Comparison of ENCODE assay signal across 14 cellular contexts in genomic region chr1:183032122-183032921, GRCh38. TPM values are rescaled to one million over a fixed set of nuclear protein-coding genes. Genes with fewer than 3 reads are reported as not detected.
DNase-seq lines count a peak whose midpoint lies in the region; ATAC-seq and TF ChIP-seq lines count a peak whose summit lies in the region.
"Had no signal": no experiment of that assay in that cellular context is flagged by ENCODE, and none has a peak within 500 bp of the region (broad histone marks: within the 10 kb centered on the region; RNA-seq: fewer than 3 reads in every experiment).

No MANE protein-coding gene starts in this region.

- TF ChIP-seq EP300 in esophagus muscularis mucosa (IDR thresholded peaks at IDR 0.05), result no peak

- TF ChIP-seq POLR2A in esophagus muscularis mucosa (IDR thresholded peaks at IDR 0.05; ENCODE audit: low read depth), result no peak

- no peak for TF ChIP-seq CTCF in OCI-LY3 (IDR thresholded peaks at IDR 0.05; ENCODE audit: low read depth, low read length)
- TF ChIP-seq CTCF in esophagus muscularis mucosa (IDR thresholded peaks at IDR 0.05), result no peak

- peaks cover 73% of the 10 kb centered on the region for H3K27me3 Mint-ChIP-seq in activated T-cell treated with anti-CD3 and anti-CD28 coated beads, Interleukin-2, amount 50 U/mL, for 72 hours (ENCODE audit: low read depth)
- H3K27me3 Mint-ChIP-seq: B cell had no signal

- H3K4me1 Mint-ChIP-seq in activated T-cell treated with anti-CD3 and anti-CD28 coated beads, Interleukin-2, amount 50 U/mL, for 72 hours (ENCODE audit: low read depth), result peaks cover 25% of the 10 kb centered on the region

- no peak overlapping the region for H3K27ac ChIP-seq in OCI-LY3 (ENCODE audit: low read length)
- peak overlapping the region; percentile 31 to 53 (median 48) for H3K27ac ChIP-seq in esophagus muscularis mucosa (replicated peaks in 1 of 4)

- H3K4me1 ChIP-seq in OCI-LY3 (ENCODE audit: low read length) (peaks cover 32% of the 10 kb centered on the region), esophagus muscularis mucosa (peaks cover 36 to 94% (median 86%) of the 10 kb centered on the region in 4 donors)

- H3K4me3 ChIP-seq in OCI-LY3 (ENCODE audit: low read length) (peak overlapping the region; percentile 16; the same call in 1 of the 2 replicates), esophagus muscularis mucosa (no peak overlapping the region)

- peaks cover 0 to 1% of the 10 kb centered on the region in 2 donors for H3K36me3 Mint-ChIP-seq in activated T-cell treated with anti-CD3 and anti-CD28 coated beads, Interleukin-2, amount 50 U/mL, for 72 hours (ENCODE audit: insufficient read depth in 2 of 2)

- intact Hi-C loops in esophagus muscularis mucosa (cut with DNase I), result loop anchor here (5.0 kb wide), 1 partner anchor 40 kb away; no protein-coding TSS in a partner anchor

- ATAC-seq in activated T-cell treated with anti-CD3 and anti-CD28 coated beads, Interleukin-2, amount 50 U/mL, for 72 hours (replicated peaks in 1 of 2), result peak; percentile 87 to 92
- ATAC-seq in stimulated activated naive CD8-positive, alpha-beta T cell treated with anti-CD3 and anti-CD28 coated beads, Interleukin-15, Interleukin-2, amounts not matched to agents 100 U/mL and 50 U/mL, for 24 hours, result peak; percentile 23
- no peak for ATAC-seq in GM21526 (IDR thresholded peaks at IDR 0.05; ENCODE audit: low FRiP score, unreplicated experiment)

- H3K9ac ChIP-seq in OCI-LY3 (ENCODE audit: low read length), result no peak overlapping the region

- DNase-seq in activated T-cell treated with anti-CD3 and anti-CD28 coated beads, Interleukin-2, amount 50 U/mL, for 72 hours, result no peak
- no peak for DNase-seq in activated T-cell treated with anti-CD3 and anti-CD28 coated beads, Interleukin-2, amount 50 U/mL, for 48 hours
- DNase-seq in esophagus muscularis mucosa (ENCODE audit: extremely low spot score) (no peak), LoVo (ENCODE audit: low spot score) (no peak)
- DNase-seq in stimulated activated naive CD8-positive, alpha-beta T cell treated with anti-CD3 and anti-CD28 coated beads, Interleukin-15, Interleukin-2, amounts not matched to agents 100 U/mL and 50 U/mL, for 24 hours, result no peak
- no peak for DNase-seq in stimulated activated CD4-positive, alpha-beta T cell treated with anti-CD3 and anti-CD28 coated beads, Interleukin-4, amount 100 ng/mL, for 24 hours
- DNase-seq: head of caudate nucleus; NCI-H1694; NK-92 treated with Interleukin-12 subunit alpha and Interleukin-12 subunit beta, amount 100 ng/mL, for 24 hours had no signal

- H2AFZ ChIP-seq in OCI-LY3 (ENCODE audit: low read depth, low read length), result no peak overlapping the region

- WGBS in esophagus muscularis mucosa, result 68% methylated on average over 5 of the region's 5 CpGs

- H4K20me1 ChIP-seq in OCI-LY3 (ENCODE audit: insufficient read depth, low read length), result peaks cover 33% of the 10 kb centered on the region

- H3K9me3 ChIP-seq in OCI-LY3 (ENCODE audit: insufficient read depth, low read length), result no peaks in the 10 kb centered on the region
- no peaks in the 10 kb centered on the region for H3K9me3 ChIP-seq in esophagus muscularis mucosa

- H3K79me2 ChIP-seq in OCI-LY3 (ENCODE audit: low read length), result peaks cover 41% of the 10 kb centered on the region

- no peaks in the 10 kb centered on the region for H3K9me3 Mint-ChIP-seq in activated T-cell treated with anti-CD3 and anti-CD28 coated beads, Interleukin-2, amount 50 U/mL, for 72 hours
- H3K9me3 Mint-ChIP-seq: activated T-helper 1 cell treated with anti-CD3 and anti-CD28 coated beads, Interleukin-12 subunit alpha, Interleukin-12 subunit beta, Interleukin-2, Interleukin-4 antibody, amounts not matched to agents 30 ng/mL and 10 ng/mL and 1 ng/mL, durations not matched to agents 14 hours and 24 hours and 36 hours; memory B cell had no signal

- H3K36me3 ChIP-seq in OCI-LY3 (replicated peaks; ENCODE audit: low read depth, low read length), result peaks cover 10% of the 10 kb centered on the region
- H3K36me3 ChIP-seq in esophagus muscularis mucosa, result peaks cover 0 to 26% (median 2%) of the 10 kb centered on the region in 4 donors

- no peak overlapping the region for H3K4me3 Mint-ChIP-seq in activated T-cell treated with anti-CD3 and anti-CD28 coated beads, Interleukin-2, amount 50 U/mL, for 72 hours
- H3K4me3 Mint-ChIP-seq: activated T-helper 1 cell treated with anti-CD3 and anti-CD28 coated beads, Interleukin-12 subunit alpha, Interleukin-12 subunit beta, Interleukin-2, Interleukin-4 antibody, amounts not matched to agents 30 ng/mL and 10 ng/mL and 1 ng/mL, durations not matched to agents 14 hours and 24 hours and 36 hours; B cell; memory B cell had no signal

- H3K27ac Mint-ChIP-seq in activated T-cell treated with anti-CD3 and anti-CD28 coated beads, Interleukin-2, amount 50 U/mL, for 72 hours, result no peak overlapping the region
- H3K27ac Mint-ChIP-seq: activated T-helper 1 cell treated with anti-CD3 and anti-CD28 coated beads, Interleukin-12 subunit alpha, Interleukin-12 subunit beta, Interleukin-2, Interleukin-4 antibody, amounts not matched to agents 30 ng/mL and 10 ng/mL and 1 ng/mL, durations not matched to agents 14 hours and 24 hours and 36 hours; B cell; memory B cell had no signal

- H3K27me3 ChIP-seq in OCI-LY3 (ENCODE audit: low read depth, low read length) (no peaks in the 10 kb centered on the region), esophagus muscularis mucosa (no peaks in the 10 kb centered on the region)

- peak overlapping the region; percentile 57 for H3K4me2 ChIP-seq in OCI-LY3 (ENCODE audit: low read length)

RNA-seq across cellular contexts. Expression of gene LAMC1, which starts 9.1 kb away (rescaled TPM):
- under 1 TPM; 0.24 to 0.51 TPM for total RNA-seq in activated T-cell treated with anti-CD3 and anti-CD28 coated beads, Interleukin-2, amount 50 U/mL, for 72 hours
- total RNA-seq in esophagus muscularis mucosa, result 100 to 1,000 TPM; 387 to 474 (median 408) TPM

Comparison
In these comparisons a context has a peak if more than half of its experiments do, and no peak if none do; other contexts are left out.
1. RNA of gene LAMC1, which starts 9.1 kb away (total RNA-seq): 387 to 474 TPM in esophagus muscularis mucosa; 0.24 to 0.51 TPM in activated T-cell treated with anti-CD3 and anti-CD28 coated beads, Interleukin-2, amount 50 U/mL, for 72 hours; every median in the first group is over 100 times any median in the second.